In the genomic region with DNA sequence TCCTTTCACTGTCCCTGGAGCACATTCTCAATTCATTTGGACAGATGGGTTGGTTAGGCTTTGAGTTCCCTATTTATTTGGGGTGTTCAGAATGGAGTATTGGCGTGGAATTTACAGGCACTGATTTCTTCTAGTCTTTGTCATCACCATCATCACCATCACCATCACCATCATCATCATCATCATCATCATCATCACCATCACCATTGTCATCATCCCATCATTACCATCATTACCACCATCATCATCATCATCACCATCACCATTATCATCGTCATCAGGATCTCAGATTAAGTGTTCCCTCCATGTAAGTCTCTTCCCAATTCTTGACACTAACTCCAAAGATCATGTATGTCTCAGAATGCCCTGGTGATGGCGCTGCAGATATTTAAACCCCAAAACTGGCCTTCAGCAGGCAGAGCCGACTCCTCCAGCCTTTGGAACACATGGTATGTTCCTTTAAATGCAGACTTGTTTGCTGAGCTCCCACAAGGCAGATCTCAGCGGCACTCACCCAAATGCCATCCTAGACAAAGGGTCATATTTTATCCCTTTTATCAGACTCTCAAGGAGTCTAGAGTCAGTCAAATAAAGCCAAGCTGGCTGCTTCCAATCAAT, we compare ENCODE assay signal across 14 cellular contexts. TPM values are rescaled to one million over a fixed set of nuclear protein-coding genes. Genes with fewer than 3 reads are reported as not detected.
DNase-seq lines count a peak whose midpoint lies in the region; ATAC-seq and TF ChIP-seq lines count a peak whose summit lies in the region.
"Had no signal": no experiment of that assay in that cellular context is flagged by ENCODE, and none has a peak within 500 bp of the region (broad histone marks: within the 10 kb centered on the region; RNA-seq: fewer than 3 reads in every experiment).

No MANE protein-coding gene starts in this region.

- CTCF ChIA-PET in PC-9 (lab: Charles Lee): no interaction called here

- no peaks in the 10 kb centered on the region for H3K36me3 ChIP-seq in cardiac muscle cell
- H3K36me3 ChIP-seq in PC-9 (ENCODE audit: low read depth): no peaks in the 10 kb centered on the region
- H3K36me3 ChIP-seq in lower lobe of right lung: no peaks in the 10 kb centered on the region
- H3K36me3 ChIP-seq: BLaER1 treated with 17β-estradiol and CSF1 and Interleukin-3, amounts not matched to agents 10 nM and 100 nM had no signal

- H3K4me3 ChIP-seq in cardiac muscle cell (no peak overlapping the region), PC-9 (no peak overlapping the region), lower lobe of right lung (no peak overlapping the region)
- H3K4me3 ChIP-seq: BLaER1 treated with 17β-estradiol and CSF1 and Interleukin-3, amounts not matched to agents 10 nM and 100 nM had no signal

- POLR2A ChIA-PET in PC-9 (lab: Charles Lee; ENCODE audit: unreplicated experiment): interaction anchor here (0.6 kb wide), 1 partner anchor 846 kb away, joined by 3 read pairs; no protein-coding TSS in a partner anchor

- H3K4me2 ChIP-seq in PC-9: no peak overlapping the region
- H3K4me2 ChIP-seq: BLaER1 treated with 17β-estradiol and CSF1 and Interleukin-3, amounts not matched to agents 10 nM and 100 nM had no signal

- no peak overlapping the region for H2AFZ ChIP-seq in PC-9

- H3K27me3 ChIP-seq in cardiac muscle cell: no peaks in the 10 kb centered on the region
- H3K27me3 ChIP-seq in PC-9 (ENCODE audit: insufficient read depth, low read depth): no peaks in the 10 kb centered on the region
- no peaks in the 10 kb centered on the region for H3K27me3 ChIP-seq in foreskin keratinocyte
- no peaks in the 10 kb centered on the region for H3K27me3 ChIP-seq in lower lobe of right lung (ENCODE audit: low read depth)
- H3K27me3 ChIP-seq: BLaER1 treated with 17β-estradiol and CSF1 and Interleukin-3, amounts not matched to agents 10 nM and 100 nM had no signal

- H3K4me1 ChIP-seq in cardiac muscle cell (ENCODE audit: low read depth) (peaks cover 6% of the 10 kb centered on the region), PC-9 (replicated peaks; ENCODE audit: insufficient read depth) (peaks cover 3% of the 10 kb centered on the region; the same call in 1 of the 2 replicates), foreskin keratinocyte (no peaks in the 10 kb centered on the region), lower lobe of right lung (no peaks in the 10 kb centered on the region)
- H3K4me1 ChIP-seq: BLaER1 treated with 17β-estradiol and CSF1 and Interleukin-3, amounts not matched to agents 10 nM and 100 nM had no signal

- BruUV-seq in PC-9 (replicated peaks; lab: Mats Ljungman, UMichigan): no TSS peak

- no peaks in the 10 kb centered on the region for H3K9me2 ChIP-seq in PC-9 (ENCODE audit: insufficient read depth)

- H4K20me1 ChIP-seq in PC-9 (ENCODE audit: insufficient read depth): no peaks in the 10 kb centered on the region
- H4K20me1 ChIP-seq: BLaER1 treated with 17β-estradiol and CSF1 and Interleukin-3, amounts not matched to agents 10 nM and 100 nM had no signal

- H3K79me2 ChIP-seq in PC-9 (ENCODE audit: low read depth): no peaks in the 10 kb centered on the region

- no peaks in the 10 kb centered on the region for H3F3A ChIP-seq in PC-9 (ENCODE audit: insufficient read depth, low read depth)

- ATAC-seq in Right ventricle myocardium superior (ENCODE audit: poor library complexity) (no peak), foreskin keratinocyte (no peak), lower lobe of right lung (no peak), HG03175 (IDR thresholded peaks at IDR 0.05; ENCODE audit: unreplicated experiment) (no peak)
- ATAC-seq: left colon had no signal

- intact Hi-C loops in Right ventricle myocardium superior (cut with DNase I): no loop called here
- intact Hi-C loops in PC-9 (cut with micrococcal nuclease; ENCODE audit: unreplicated experiment): loop anchor here (2.0 to 10.0 kb wide), 2 partner anchors 64 to 888 kb away; no protein-coding TSS in a partner anchor
- intact Hi-C loops in lower lobe of right lung (cut with DNase I): no loop called here

- H3K9me3 ChIP-seq in cardiac muscle cell (ENCODE audit: low read depth) (no peaks in the 10 kb centered on the region), PC-9 (ENCODE audit: insufficient read depth, low read depth) (no peaks in the 10 kb centered on the region), lower lobe of right lung (no peaks in the 10 kb centered on the region)
- H3K9me3 ChIP-seq: BLaER1 treated with 17β-estradiol and CSF1 and Interleukin-3, amounts not matched to agents 10 nM and 100 nM had no signal

- TF ChIP-seq CTCF in cardiac muscle cell (IDR thresholded peaks at IDR 0.05; ENCODE audit: low read depth, low read length) (peak; percentile 22), PC-9 (conservative IDR thresholded peaks at IDR 0.05) (peak; percentile 26; the same call in 1 of the 2 replicates), foreskin keratinocyte (conservative IDR thresholded peaks at IDR 0.05) (peak; percentile 32), lower lobe of right lung (IDR thresholded peaks at IDR 0.05) (no peak)

- peak; percentile 52 to 71 for DNase-seq in cardiac muscle cell (ENCODE audit: low read depth in 1 of 2, low spot score in 1 of 2)
- DNase-seq in Right ventricle myocardium superior: no peak
- DNase-seq in PC-9: peak in 1 of 2 experiments; percentile 36
- DNase-seq in foreskin keratinocyte: no peak
- no peak for DNase-seq in lower lobe of right lung
- DNase-seq in stimulated activated CD4-positive, alpha-beta T cell treated with anti-CD3 and anti-CD28 coated beads, Interleukin-2, amount 100 ng/mL, for 48 hours: no peak
- no peak for DNase-seq in superior temporal gyrus (ENCODE audit: extremely low spot score)
- DNase-seq: activated CD4-positive, alpha-beta T cell treated with anti-CD3 and anti-CD28 coated beads, Interleukin-2, amount 10 ng/mL, durations not matched to agents 24 days and 14 days; activated effector memory CD4-positive, alpha-beta T cell treated with Interleukin-2 at 50 U/mL for 16 hours; central memory CD4-positive, alpha-beta T cell; left colon; NCI-H2171 treated with DMSO at 0.1 percent for 48 hours had no signal

- peak overlapping the region; percentile 47 for H3K27ac ChIP-seq in cardiac muscle cell
- no peak overlapping the region for H3K27ac ChIP-seq in PC-9
- H3K27ac ChIP-seq in foreskin keratinocyte: no peak overlapping the region
- no peak overlapping the region for H3K27ac ChIP-seq in lower lobe of right lung
- H3K27ac ChIP-seq: BLaER1 treated with 17β-estradiol and CSF1 and Interleukin-3, amounts not matched to agents 10 nM and 100 nM had no signal

RNA-seq across cellular contexts. Expression of a gene that starts 19.8 kb away (rescaled TPM):
- total RNA-seq in cardiac muscle cell (not detected in 2 replicates), Right ventricle myocardium superior (not detected), PC-9 (2021) (not detected in 2 replicates), foreskin keratinocyte (not detected in 2 replicates), lower lobe of right lung (not detected)
- polyA plus RNA-seq in cardiac muscle cell (not detected in 2 replicates), foreskin keratinocyte (not detected in 2 replicates)
- total RNA-seq: activated CD4-positive, alpha-beta T cell treated with anti-CD3 and anti-CD28 coated beads, Interleukin-2, amount 10 ng/mL, durations not matched to agents 24 days and 14 days; left colon had no signal

Comparison
In these comparisons a context has a peak if more than half of its experiments do, and no peak if none do; other contexts are left out.
1. DNase-seq: peak in cardiac muscle cell (2 of 2); none in Right ventricle myocardium superior (single experiment), foreskin keratinocyte (0 of 2), lower lobe of right lung (single experiment), stimulated activated CD4-positive, alpha-beta T cell treated with anti-CD3 and anti-CD28 coated beads, Interleukin-2, amount 100 ng/mL, for 48 hours (0 of 2) and superior temporal gyrus (single experiment).